1 cellular context compared by ENCODE assay signal in genomic region chr6:133854167-133854632, GRCh38.
TF ChIP-seq lines count a peak whose summit lies in the region.

No MANE protein-coding gene starts in this region.

TF ChIP-seq in H1, 55 proteins besides CTCF, POLR2A, EP300 and RAD21:
- TF ChIP-seq KDM1A (IDR thresholded peaks at IDR 0.05; ENCODE audit: borderline replicate concordance, low read length) = no peak
- peak; percentile 41; the same call in 1 of the 2 replicates for TF ChIP-seq E2F6 (IDR thresholded peaks at IDR 0.05)
- TF ChIP-seq CTBP2 (IDR thresholded peaks at IDR 0.05; ENCODE audit: borderline replicate concordance, insufficient read depth, insufficient read length, low read length) = peak; percentile 65
- no peak for TF ChIP-seq TAF7 (optimal IDR thresholded peaks at IDR 0.05; ENCODE audit: borderline replicate concordance, low read depth, low read length)
- 0 out of 4 replicates have a peak, but pooled peaks of 1 of the 2 experiments have one; percentile 67 for TF ChIP-seq SIN3A (conservative IDR thresholded peaks at IDR 0.05 in 1 of 2, IDR thresholded peaks at IDR 0.05 in 1 of 2; ENCODE audit: low read depth in 1 of 2, low read length in 2 of 2)
- TF ChIP-seq SIX5 (IDR thresholded peaks at IDR 0.05; ENCODE audit: low read depth, low read length) = no peak
- TF ChIP-seq YY1 (IDR thresholded peaks at IDR 0.05; ENCODE audit: low read depth, low read length) = 0 out of 2 replicates have a peak, but pooled peaks have one; percentile 21
- TF ChIP-seq TCF12 (IDR thresholded peaks at IDR 0.05; ENCODE audit: low read depth, low read length) = 0 out of 2 replicates have a peak, but pooled peaks have one; percentile 2
- no peak for TF ChIP-seq CBX8 (IDR thresholded peaks at IDR 0.05; ENCODE audit: borderline replicate concordance, low read depth, low read length)
- peak; percentile 23; the same call in 1 of the 2 replicates for TF ChIP-seq SUZ12 (IDR thresholded peaks at IDR 0.05; ENCODE audit: low read length)
- TF ChIP-seq BCL11A (IDR thresholded peaks at IDR 0.05; ENCODE audit: low read depth in 2 of 2, low read length in 2 of 2) = no peak
- no peak for TF ChIP-seq CHD1 (IDR thresholded peaks at IDR 0.05; ENCODE audit: low read depth, low read length)
- no peak for TF ChIP-seq PHF8 (conservative IDR thresholded peaks at IDR 0.05; ENCODE audit: low read depth, low read length)
- no peak for TF ChIP-seq SP4 (IDR thresholded peaks at IDR 0.05; ENCODE audit: low read length)
- peak; percentile 50 for TF ChIP-seq RNF2 (IDR thresholded peaks at IDR 0.05; ENCODE audit: borderline replicate concordance, low read depth, low read length, missing control alignments, poor library complexity, severe bottlenecking)
- TF ChIP-seq BRCA1 (IDR thresholded peaks at IDR 0.05; ENCODE audit: low read depth, low read length) = no peak
- TF ChIP-seq MAX (IDR thresholded peaks at IDR 0.05) = 0 out of 2 replicates have a peak, but pooled peaks have one; percentile 26
- TF ChIP-seq RFX5 (IDR thresholded peaks at IDR 0.05; ENCODE audit: borderline replicate concordance, low read depth, low read length) = no peak
- TF ChIP-seq MAFK (IDR thresholded peaks at IDR 0.05; ENCODE audit: low read depth, low read length) = no peak
- TF ChIP-seq NRF1 (IDR thresholded peaks at IDR 0.05; ENCODE audit: low read depth, low read length) = no peak
- TF ChIP-seq GABPA (IDR thresholded peaks at IDR 0.05; ENCODE audit: borderline replicate concordance, insufficient read depth, low read length) = no peak
